12 cellular contexts compared by ENCODE assay signal in the genomic region with DNA sequence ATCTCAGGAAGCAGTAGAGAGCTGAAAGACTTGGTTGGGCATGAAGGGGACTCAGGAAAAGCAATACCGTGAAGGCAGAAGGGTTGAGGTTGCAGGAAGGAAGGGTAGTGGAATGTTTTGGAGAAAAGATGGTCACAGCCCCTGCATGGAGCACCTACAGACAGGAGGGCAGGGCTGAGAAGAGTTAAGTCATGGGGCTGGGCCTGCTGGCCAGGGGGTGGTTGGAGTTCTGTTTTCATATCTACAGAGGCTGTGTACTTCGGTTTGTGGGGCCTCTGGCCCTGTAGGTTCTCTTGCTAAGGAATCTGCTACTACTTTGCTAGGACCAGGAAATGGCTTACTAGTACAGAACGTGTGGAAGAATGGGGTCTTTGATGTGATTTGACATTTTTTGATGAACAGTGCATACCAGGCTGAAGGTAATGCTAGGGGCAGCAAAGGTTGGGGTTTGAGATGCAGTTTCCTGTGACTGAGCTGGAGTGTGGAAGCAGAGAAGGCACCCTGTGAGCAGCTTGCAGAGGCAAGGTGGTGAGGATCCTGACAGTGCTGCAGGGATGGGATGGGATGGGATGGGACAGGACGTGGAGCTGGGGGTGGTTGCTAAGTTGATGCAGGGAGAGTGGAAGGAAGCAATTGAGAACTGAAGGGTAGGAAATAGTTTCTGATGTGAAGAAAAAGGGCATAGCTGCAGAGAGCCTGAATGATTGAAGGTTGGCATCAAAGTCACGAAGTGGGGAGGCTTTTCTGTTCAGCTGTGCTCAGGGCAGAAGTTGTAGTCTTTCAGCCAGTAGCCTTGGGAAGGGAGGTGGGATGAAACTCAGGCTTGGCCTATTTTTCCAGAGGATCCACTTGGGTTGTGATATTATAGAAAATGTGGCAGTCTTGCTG. TPM values are rescaled to one million over a fixed set of nuclear protein-coding genes. Genes with fewer than 3 reads are reported as not detected.
DNase-seq lines count a peak whose midpoint lies in the region; ATAC-seq, FAIRE-seq and TF ChIP-seq lines count a peak whose summit lies in the region.
"Had no signal": no experiment of that assay in that cellular context is flagged by ENCODE, and none has a peak within 500 bp of the region (broad histone marks: within the 10 kb centered on the region; RNA-seq: fewer than 3 reads in every experiment).

No MANE protein-coding gene starts in this region.

- TF ChIP-seq POLR2A in HepG2 (IDR thresholded peaks at IDR 0.05; ENCODE audit: insufficient read depth in 1 of 2, low read depth in 2 of 2, low read length in 2 of 2) (no peak; a peak in 1 of 4 replicates), right lobe of liver (IDR thresholded peaks at IDR 0.05) (no peak)

- H3K4me1 ChIP-seq in HepG2 (ENCODE audit: insufficient read depth, low read length) = peaks cover 35% of the 10 kb centered on the region
- no peaks in the 10 kb centered on the region for H3K4me1 ChIP-seq in right lobe of liver

- no peak for TF ChIP-seq EP300 in HepG2 (IDR thresholded peaks at IDR 0.05; ENCODE audit: low read depth in 2 of 2, low read length in 2 of 2)
- TF ChIP-seq EP300 in HepG2 (CRISPR knock-in tag; IDR thresholded peaks at IDR 0.05; ENCODE audit: borderline replicate concordance) = no peak

- intact Hi-C loops in HepG2 (cut with micrococcal nuclease; ENCODE audit: unreplicated experiment) (loop anchor here (10.0 kb wide), 2 partner anchors 263 to 383 kb away; no protein-coding TSS in a partner anchor), right lobe of liver (cut with DNase I) (no loop called here)

- H3K36me3 ChIP-seq in HepG2 (replicated peaks in 1 of 2; ENCODE audit: control insufficient read depth in 1 of 2, insufficient read depth in 2 of 2, low read length in 2 of 2) (peaks cover 22 to 57% of the 10 kb centered on the region in 2 experiments), right lobe of liver (peaks cover 7 to 59% (median 37%) of the 10 kb centered on the region in 4 donors)

- 85% methylated on average over 5 of the region's 5 CpGs for WGBS in HepG2 (ENCODE audit: low lambda C conversion rate)
- WGBS in right lobe of liver (ENCODE audit: insufficient coverage, low coverage, low lambda C conversion rate, missing lambda C conversion rate) = 79% methylated on average over 4 of the region's 5 CpGs

- FAIRE-seq in HepG2 (lab: Jason Lieb, UNC) = no peak
- FAIRE-seq: colon had no signal

- H3K4me3 ChIP-seq in HepG2 (replicated peaks in 1 of 3; ENCODE audit: insufficient read depth in 1 of 3, low read depth in 2 of 3, low read length in 3 of 3) (no peak overlapping the region), right lobe of liver (no peak overlapping the region)
- H3K4me3 ChIP-seq: BLaER1 treated with 17β-estradiol and CSF1 and Interleukin-3, amounts not matched to agents 10 nM and 100 nM had no signal

- H3K27me3 Mint-ChIP-seq in endothelial cell (ENCODE audit: unreplicated experiment) = peaks cover 4% of the 10 kb centered on the region
- no peaks in the 10 kb centered on the region for H3K27me3 Mint-ChIP-seq in type B pancreatic cell

- CTCF ChIA-PET in HepG2 (lab: Yijun Ruan, JAX; ENCODE audit: low intra/inter-chr PET ratio, low total read pairs) = no interaction called here

- TF ChIP-seq CTCF in HepG2 (CRISPR knock-in tag; IDR thresholded peaks at IDR 0.05) (no peak), right lobe of liver (IDR thresholded peaks at IDR 0.05) (no peak), endothelial cell (IDR thresholded peaks at IDR 0.05; ENCODE audit: unreplicated experiment) (no peak), type B pancreatic cell (conservative IDR thresholded peaks at IDR 0.05) (no peak)

- no peak overlapping the region for H3K27ac ChIP-seq in HepG2 (ENCODE audit: extremely low read length, insufficient read depth, low read length)
- H3K27ac ChIP-seq in right lobe of liver = no peak overlapping the region
- H3K27ac ChIP-seq: BLaER1 treated with 17β-estradiol and CSF1 and Interleukin-3, amounts not matched to agents 10 nM and 100 nM had no signal

- no peak overlapping the region for H2AFZ ChIP-seq in HepG2 (ENCODE audit: low read length)

- DNase-seq in HepG2 (ENCODE audit: low spot score) = no peak
- no peak for DNase-seq in right lobe of liver
- no peak for DNase-seq in endothelial cell (ENCODE audit: low spot score)
- no peak for DNase-seq in type B pancreatic cell (ENCODE audit: extremely low spot score, unreplicated experiment)
- DNase-seq in NCI-H187 (lab: John Stamatoyannopoulos, UW) = no peak
- no peak for DNase-seq in NCI-H2196 treated with DMSO at 0.1 percent for 48 hours (lab: John Stamatoyannopoulos, UW; ENCODE audit: unreplicated experiment)
- DNase-seq in mesenteric fat pad (ENCODE audit: low spot score) = no peak
- DNase-seq: NCI-H1694 treated with DMSO at 0.1 percent for 48 hours; stimulated activated CD4-positive, alpha-beta T cell treated with anti-CD3 and anti-CD28 coated beads, Interleukin-2, amount 100 ng/mL, for 48 hours had no signal

- in situ Hi-C loops in HepG2 (cut with HindIII; ENCODE audit: extremely low pct_ligation_motif_present, low pct_unique_long_range_greater_than_20kb) = no loop called here

- 0 out of 2 replicates have a peak, but pooled peaks have one; percentile 9 for TF ChIP-seq RAD21 in HepG2 (CRISPR knock-in tag; IDR thresholded peaks at IDR 0.05)

- no peak overlapping the region for H3K4me2 ChIP-seq in HepG2 (ENCODE audit: low read depth, low read length)

- H3K27ac Mint-ChIP-seq in endothelial cell (ENCODE audit: unreplicated experiment) (peak overlapping the region; percentile 50), type B pancreatic cell (peak overlapping the region; percentile 52)

- POLR2A ChIA-PET in HepG2 (lab: Yijun Ruan, JAX) = interaction anchor here (0.7 kb wide), 1 partner anchor 397 kb away, joined by 3 read pairs; no protein-coding TSS in a partner anchor

- BruUV-seq in HepG2 (replicated peaks; lab: Mats Ljungman, UMichigan) = no TSS peak

- no peaks in the 10 kb centered on the region for H3K9me3 Mint-ChIP-seq in endothelial cell (ENCODE audit: unreplicated experiment)
- H3K9me3 Mint-ChIP-seq in type B pancreatic cell = no peaks in the 10 kb centered on the region

- ATAC-seq in HepG2 = no peak
- no peak for ATAC-seq in right lobe of liver

- H3K9ac ChIP-seq in HepG2 (ENCODE audit: insufficient read depth, low read depth, low read length) = no peak overlapping the region

- H3K36me3 Mint-ChIP-seq in endothelial cell (ENCODE audit: low read depth, unreplicated experiment) (peaks cover 26% of the 10 kb centered on the region), type B pancreatic cell (peaks cover 46% of the 10 kb centered on the region)

- peaks cover 27% of the 10 kb centered on the region for H3K79me2 ChIP-seq in HepG2 (ENCODE audit: insufficient read depth, low read length)

- peak overlapping the region; percentile 59 for H3K4me3 Mint-ChIP-seq in endothelial cell (ENCODE audit: unreplicated experiment)
- no peak overlapping the region for H3K4me3 Mint-ChIP-seq in type B pancreatic cell

- H3K4me1 Mint-ChIP-seq in endothelial cell (ENCODE audit: unreplicated experiment) (peaks cover 24% of the 10 kb centered on the region), type B pancreatic cell (ENCODE audit: unreplicated experiment) (peaks cover 65% of the 10 kb centered on the region)

- no peaks in the 10 kb centered on the region for H3K27me3 ChIP-seq in HepG2 (ENCODE audit: control insufficient read depth in 1 of 2, insufficient read depth in 2 of 2, low read length in 2 of 2)
- no peaks in the 10 kb centered on the region for H3K27me3 ChIP-seq in right lobe of liver
- H3K27me3 ChIP-seq: BLaER1 treated with 17β-estradiol and CSF1 and Interleukin-3, amounts not matched to agents 10 nM and 100 nM had no signal

- H3K9me3 ChIP-seq in HepG2 (ENCODE audit: low read length) (no peaks in the 10 kb centered on the region), right lobe of liver (no peaks in the 10 kb centered on the region)
- H3K9me3 ChIP-seq: BLaER1 treated with 17β-estradiol and CSF1 and Interleukin-3, amounts not matched to agents 10 nM and 100 nM had no signal

- peaks cover 64% of the 10 kb centered on the region for H4K20me1 ChIP-seq in HepG2 (ENCODE audit: insufficient read depth, low read length)

RNA-seq across cellular contexts. Expression of gene RPS24, which starts 7.8 kb away (rescaled TPM):
- total RNA-seq in HepG2 (2016; rRNA removed; fragmentation: Illumina TruSeq; extraction: Trizol) (2,690 and 3,176 TPM in 2 replicates), right lobe of liver (100 to 1,000 TPM; 406 to 921 (median 499) TPM), endothelial cell (ENCODE audit: unreplicated experiment) (1,458 TPM), type B pancreatic cell (ENCODE audit: low replicate concordance) (1,810 and 1,836 TPM in 2 replicates), mesenteric fat pad (1,050 TPM)
- 3,443 and 3,899 TPM in 2 replicates for total RNA-seq in HepG2 (2016; cell fraction: cytosol; rRNA removed; fragmentation: Illumina TruSeq; extraction: Trizol; ENCODE audit: low read depth)
- 2,643 and 3,338 TPM in 2 replicates for total RNA-seq in HepG2 (2016; cell fraction: insoluble cytoplasmic fraction; rRNA removed; fragmentation: Illumina TruSeq; extraction: Trizol)
- total RNA-seq in HepG2 (2016; cell fraction: membrane; rRNA removed; fragmentation: Illumina TruSeq; extraction: Trizol) = 5,731 and 5,852 TPM in 2 replicates
- total RNA-seq in HepG2 (2016; cell fraction: nucleus; rRNA removed; fragmentation: Illumina TruSeq; extraction: Trizol) = 895 and 969 TPM in 2 replicates
- 2,639 and 3,319 TPM in 2 replicates for polyA plus RNA-seq in HepG2 (2011; rRNA removed)
- 3,964 and 5,129 TPM in 2 replicates for polyA plus RNA-seq in HepG2 (2011; cell fraction: cytosol; rRNA removed)
- polyA plus RNA-seq in HepG2 (2011; cell fraction: nucleus; rRNA removed) = 933 and 1,313 TPM in 2 replicates
- polyA plus RNA-seq in HepG2 (2012) = 4,478 and 4,556 TPM in 2 replicates
- 4,871 and 5,001 TPM in 2 replicates for polyA plus RNA-seq in HepG2 (2016; cell fraction: cytosol; fragmentation: Illumina TruSeq; extraction: Trizol; ENCODE audit: low read depth)
- 3,512 and 4,058 TPM in 2 replicates for polyA plus RNA-seq in HepG2 (2016; cell fraction: insoluble cytoplasmic fraction; fragmentation: Illumina TruSeq; extraction: Trizol; ENCODE audit: low read depth)
- polyA plus RNA-seq in HepG2 (2016; cell fraction: membrane; fragmentation: Illumina TruSeq; extraction: Trizol; ENCODE audit: low read depth) = 5,657 and 5,670 TPM in 2 replicates
- polyA plus RNA-seq in HepG2 (2016; cell fraction: nucleus; fragmentation: Illumina TruSeq; extraction: Trizol; ENCODE audit: insufficient read depth, low read depth) = 1,685 and 1,837 TPM in 2 replicates
- 161 and 446 TPM in 2 replicates for polyA minus RNA-seq in HepG2 (2011; rRNA and poly(A)+ RNA removed; ENCODE audit: low replicate concordance)
- polyA minus RNA-seq in HepG2 (2011; cell fraction: cytosol; rRNA and poly(A)+ RNA removed) = 641 and 802 TPM in 2 replicates
- polyA minus RNA-seq in HepG2 (2011; cell fraction: nucleus; rRNA and poly(A)+ RNA removed) = 344 and 614 TPM in 2 replicates
- 1,744 TPM for polyA plus RNA-seq in PFSK-1 (2012; ENCODE audit: insufficient read length, low read depth)

RNA-seq across cellular contexts. Expression of gene POLR3A, which starts 12.1 kb away (rescaled TPM):
- total RNA-seq in HepG2 (2016; rRNA removed; fragmentation: Illumina TruSeq; extraction: Trizol) (19.2 and 26.3 TPM in 2 replicates), right lobe of liver (1 to 10 TPM; 5.5 to 8.5 (median 6.4) TPM), endothelial cell (ENCODE audit: unreplicated experiment) (18.4 TPM), type B pancreatic cell (ENCODE audit: low replicate concordance) (22.3 and 23.8 TPM in 2 replicates), mesenteric fat pad (12.0 TPM)
- 6.3 TPM in 2 replicates for total RNA-seq in HepG2 (2016; cell fraction: cytosol; rRNA removed; fragmentation: Illumina TruSeq; extraction: Trizol; ENCODE audit: low read depth)
- total RNA-seq in HepG2 (2016; cell fraction: insoluble cytoplasmic fraction; rRNA removed; fragmentation: Illumina TruSeq; extraction: Trizol) = 18.7 and 24.8 TPM in 2 replicates
- total RNA-seq in HepG2 (2016; cell fraction: membrane; rRNA removed; fragmentation: Illumina TruSeq; extraction: Trizol) = 8.1 and 8.7 TPM in 2 replicates
- total RNA-seq in HepG2 (2016; cell fraction: nucleus; rRNA removed; fragmentation: Illumina TruSeq; extraction: Trizol) = 26.9 and 33.4 TPM in 2 replicates
- 13.2 and 13.6 TPM in 2 replicates for polyA plus RNA-seq in HepG2 (2011; rRNA removed)
- polyA plus RNA-seq in HepG2 (2011; cell fraction: cytosol; rRNA removed) = 10.1 and 11.6 TPM in 2 replicates
- polyA plus RNA-seq in HepG2 (2011; cell fraction: nucleus; rRNA removed) = 13.4 and 15.1 TPM in 2 replicates
- 13.5 and 15.5 TPM in 2 replicates for polyA plus RNA-seq in HepG2 (2012)
- 1.0 and 1.3 TPM in 2 replicates for polyA plus RNA-seq in HepG2 (2016; cell fraction: cytosol; fragmentation: Illumina TruSeq; extraction: Trizol; ENCODE audit: low read depth)
- 19.3 and 20.6 TPM in 2 replicates for polyA plus RNA-seq in HepG2 (2016; cell fraction: insoluble cytoplasmic fraction; fragmentation: Illumina TruSeq; extraction: Trizol; ENCODE audit: low read depth)
- 2.3 and 3.0 TPM in 2 replicates for polyA plus RNA-seq in HepG2 (2016; cell fraction: membrane; fragmentation: Illumina TruSeq; extraction: Trizol; ENCODE audit: low read depth)
- 28.5 and 29.9 TPM in 2 replicates for polyA plus RNA-seq in HepG2 (2016; cell fraction: nucleus; fragmentation: Illumina TruSeq; extraction: Trizol; ENCODE audit: insufficient read depth, low read depth)
- polyA minus RNA-seq in HepG2 (2011; rRNA and poly(A)+ RNA removed; ENCODE audit: low replicate concordance) = 29.5 and 34.2 TPM in 2 replicates
- 26.9 and 33.1 TPM in 2 replicates for polyA minus RNA-seq in HepG2 (2011; cell fraction: cytosol; rRNA and poly(A)+ RNA removed)
- 65.7 and 71.6 TPM in 2 replicates for polyA minus RNA-seq in HepG2 (2011; cell fraction: nucleus; rRNA and poly(A)+ RNA removed)
- polyA plus RNA-seq in PFSK-1 (2012; ENCODE audit: insufficient read length, low read depth) = 22.5 TPM
